31 cellular contexts compared by ENCODE assay signal in the genomic region with DNA sequence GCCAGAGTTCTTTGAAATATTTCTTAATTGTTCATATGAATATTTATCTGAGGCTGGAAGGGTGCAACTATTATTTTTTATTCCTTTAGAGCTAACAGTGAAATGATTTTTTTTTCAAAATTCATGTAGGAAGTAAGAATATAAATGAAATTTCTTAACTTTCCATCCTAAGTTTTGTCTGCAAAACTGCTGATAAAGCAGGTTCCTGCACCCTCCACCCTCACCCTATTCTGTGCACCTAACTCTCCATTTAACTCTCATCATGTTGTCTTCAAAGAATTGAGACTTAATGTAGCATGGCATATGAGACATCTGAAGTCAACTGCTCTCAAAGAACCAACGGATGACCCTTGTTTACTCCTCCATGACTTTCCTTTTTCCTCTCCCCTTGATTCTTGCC.
"Had no signal": no experiment of that assay in that cellular context is flagged by ENCODE, and none has a peak within 500 bp of the region (broad histone marks: within the 10 kb centered on the region; RNA-seq: fewer than 3 reads in every experiment).

No MANE protein-coding gene starts in this region.

- H3K27me3 ChIP-seq: neural progenitor cell, ovary, spleen, suprapubic skin, testis, tibial artery, transverse colon, upper lobe of right lung, uterus had no signal

- DNase-seq: natural killer cell; occipital lobe; ovary; posterior cingulate gyrus; psoas muscle; right cardiac atrium; spleen; stimulated activated CD4-positive, alpha-beta T cell treated with anti-CD3 and anti-CD28 coated beads, Interleukin-12 subunit alpha, Interleukin-12 subunit beta, amount 100 ng/mL, for 4 hours; stimulated activated CD4-positive, alpha-beta T cell treated with anti-CD3 and anti-CD28 coated beads, Interleukin-1b, Interleukin-23, amount 100 ng/mL, for 48 hours; stimulated activated CD4-positive, alpha-beta T cell treated with anti-CD3 and anti-CD28 coated beads, Interleukin-4, amount 100 ng/mL, for 1 hour; stimulated activated CD4-positive, alpha-beta T cell treated with anti-CD3 and anti-CD28 coated beads, Interleukin-4, amount 100 ng/mL, for 4 hours; stimulated activated CD8-positive, alpha-beta memory T cell treated with anti-CD3 and anti-CD28 coated beads, Interleukin-4, amount 100 ng/mL, for 48 hours; stimulated activated naive CD4-positive, alpha-beta T cell; stimulated activated naive CD8-positive, alpha-beta T cell treated with anti-CD3 and anti-CD28 coated beads, Interleukin-15, amount 100 ng/mL, for 72 hours; stimulated activated naive CD8-positive, alpha-beta T cell treated with anti-CD3 and anti-CD28 coated beads, Interleukin-15, Interleukin-2, amounts not matched to agents 100 U/mL and 50 U/mL, for 24 hours; substantia nigra; testis; tibial artery; transverse colon; upper lobe of right lung; uterus had no signal

- H3K36me3 ChIP-seq: neural progenitor cell, ovary, suprapubic skin, transverse colon, upper lobe of right lung, uterus had no signal

- ATAC-seq: natural killer cell; psoas muscle; right cardiac atrium; sciatic nerve; stimulated activated memory B cell treated with anti-CD40 and anti-IgM and Interleukin-4, amounts not matched to agents 10 μg/mL and 1 μg/mL and 100 μg/mL, for 72 hours; stimulated activated naive CD8-positive, alpha-beta T cell treated with anti-CD3 and anti-CD28 coated beads, Interleukin-15, amount 100 ng/mL, for 72 hours; stimulated activated naive CD8-positive, alpha-beta T cell treated with anti-CD3 and anti-CD28 coated beads, Interleukin-15, Interleukin-2, amounts not matched to agents 100 U/mL and 50 U/mL, for 24 hours; upper lobe of right lung had no signal

- H3K9me3 ChIP-seq: ovary, psoas muscle, suprapubic skin, testis, tibial artery, transverse colon, upper lobe of right lung, uterus had no signal

- H3K4me2 ChIP-seq: neural progenitor cell, smooth muscle cell had no signal

- H3K9me3 Mint-ChIP-seq: nephron, neural progenitor cell, type B pancreatic cell had no signal

- H3K4me1 Mint-ChIP-seq: natural killer cell; nephron; stimulated activated memory B cell treated with anti-CD40 and anti-IgM and Interleukin-4, amounts not matched to agents 10 μg/mL and 1 μg/mL and 100 μg/mL, for 72 hours; stimulated activated naive CD8-positive, alpha-beta T cell treated with anti-CD3 and anti-CD28 coated beads, Interleukin-15, amount 100 ng/mL, for 72 hours had no signal

- H3K4me3 Mint-ChIP-seq: natural killer cell; nephron; neural progenitor cell; stimulated activated memory B cell treated with anti-CD40 and anti-IgM and Interleukin-4, amounts not matched to agents 10 μg/mL and 1 μg/mL and 100 μg/mL, for 72 hours; stimulated activated naive CD8-positive, alpha-beta T cell treated with anti-CD3 and anti-CD28 coated beads, Interleukin-15, amount 100 ng/mL, for 72 hours; type B pancreatic cell had no signal

- H2AFZ ChIP-seq: neural progenitor cell, parathyroid adenoma had no signal

- H3K4me3 ChIP-seq: neural progenitor cell, ovary, psoas muscle, skin epidermis, smooth muscle cell, spleen, suprapubic skin, testis, tibial artery, transverse colon, upper lobe of right lung, uterus had no signal

- H3K36me3 Mint-ChIP-seq: neural progenitor cell, type B pancreatic cell had no signal

- H3K9ac ChIP-seq: neural progenitor cell, parathyroid adenoma had no signal

- H3K27ac ChIP-seq: neural progenitor cell, ovary, parathyroid adenoma, psoas muscle, skin epidermis, spleen, suprapubic skin, testis, tibial artery, transverse colon, upper lobe of right lung, uterus had no signal

- H3K27me3 Mint-ChIP-seq: progenitor cell of endocrine pancreas; stimulated activated memory B cell treated with anti-CD40 and anti-IgM and Interleukin-4, amounts not matched to agents 10 μg/mL and 1 μg/mL and 100 μg/mL, for 72 hours; type B pancreatic cell had no signal

- H3K4me1 ChIP-seq: neural progenitor cell, parathyroid adenoma, psoas muscle, spleen, suprapubic skin, testis, tibial artery, transverse colon, upper lobe of right lung, uterus had no signal

- H3K27ac Mint-ChIP-seq: natural killer cell; nephron; neural progenitor cell; progenitor cell of endocrine pancreas; stimulated activated memory B cell treated with anti-CD40 and anti-IgM and Interleukin-4, amounts not matched to agents 10 μg/mL and 1 μg/mL and 100 μg/mL, for 72 hours; stimulated activated naive CD8-positive, alpha-beta T cell treated with anti-CD3 and anti-CD28 coated beads, Interleukin-15, amount 100 ng/mL, for 72 hours; type B pancreatic cell had no signal
